Comparison of ENCODE assay signal across 1 cellular context in the genomic region with DNA sequence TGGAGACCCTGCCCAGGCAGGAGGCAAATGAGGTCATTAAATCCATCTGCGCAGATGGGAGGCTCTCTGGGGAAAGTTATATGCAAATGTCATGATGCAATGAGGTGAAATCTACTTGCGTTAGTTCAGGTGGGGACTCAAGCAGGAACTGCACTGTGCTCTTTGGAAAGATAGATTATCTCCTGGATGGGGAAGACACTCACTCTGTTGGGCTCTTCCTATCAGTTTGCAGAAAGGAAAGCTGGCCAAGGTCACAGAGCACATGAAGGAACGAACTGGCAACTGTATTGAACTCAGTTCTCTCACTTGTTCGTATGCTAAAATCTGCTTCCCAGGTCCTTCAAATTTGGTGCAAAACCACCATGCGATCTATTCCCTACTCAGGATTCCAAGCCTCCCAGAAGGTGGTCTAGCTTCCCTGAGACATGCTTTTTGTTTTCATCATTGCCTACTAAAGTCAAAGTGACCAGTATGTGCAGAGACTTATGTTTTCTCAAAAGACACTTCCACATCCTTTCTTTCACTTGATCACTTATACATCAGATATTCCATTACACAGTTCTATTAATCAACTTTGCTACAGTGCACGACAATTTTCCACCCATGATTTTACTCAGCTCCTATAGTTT.
TF ChIP-seq lines count a peak whose summit lies in the region.

No MANE protein-coding gene starts in this region.

TF ChIP-seq in K562, 482 proteins besides CTCF, POLR2A, EP300 and RAD21 (continued from another document and continues in another):
- TF ChIP-seq, protein P1, sequence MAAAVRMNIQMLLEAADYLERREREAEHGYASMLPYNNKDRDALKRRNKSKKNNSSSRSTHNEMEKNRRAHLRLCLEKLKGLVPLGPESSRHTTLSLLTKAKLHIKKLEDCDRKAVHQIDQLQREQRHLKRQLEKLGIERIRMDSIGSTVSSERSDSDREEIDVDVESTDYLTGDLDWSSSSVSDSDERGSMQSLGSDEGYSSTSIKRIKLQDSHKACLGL (CRISPR knock-in tag; IDR thresholded peaks at IDR 0.05; ENCODE audit: borderline replicate concordance, poor library complexity, severe bottlenecking): no peak
- 0 out of 2 replicates have a peak, but pooled peaks have one; percentile 30 for TF ChIP-seq ZFPM2 (CRISPR knock-in tag; IDR thresholded peaks at IDR 0.05)
- no peak for TF ChIP-seq FOXA3 (CRISPR knock-in tag; conservative IDR thresholded peaks at IDR 0.05 in 1 of 2, IDR thresholded peaks at IDR 0.05 in 1 of 2)
- TF ChIP-seq RNF2 (IDR thresholded peaks at IDR 0.05): peak; percentile 96
- TF ChIP-seq, protein P2, sequence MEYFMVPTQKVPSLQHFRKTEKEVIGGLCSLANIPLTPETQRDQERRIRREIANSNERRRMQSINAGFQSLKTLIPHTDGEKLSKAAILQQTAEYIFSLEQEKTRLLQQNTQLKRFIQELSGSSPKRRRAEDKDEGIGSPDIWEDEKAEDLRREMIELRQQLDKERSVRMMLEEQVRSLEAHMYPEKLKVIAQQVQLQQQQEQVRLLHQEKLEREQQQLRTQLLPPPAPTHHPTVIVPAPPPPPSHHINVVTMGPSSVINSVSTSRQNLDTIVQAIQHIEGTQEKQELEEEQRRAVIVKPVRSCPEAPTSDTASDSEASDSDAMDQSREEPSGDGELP (CRISPR knock-in tag; IDR thresholded peaks at IDR 0.05; ENCODE audit: borderline replicate concordance): no peak
- TF ChIP-seq, protein P3, sequence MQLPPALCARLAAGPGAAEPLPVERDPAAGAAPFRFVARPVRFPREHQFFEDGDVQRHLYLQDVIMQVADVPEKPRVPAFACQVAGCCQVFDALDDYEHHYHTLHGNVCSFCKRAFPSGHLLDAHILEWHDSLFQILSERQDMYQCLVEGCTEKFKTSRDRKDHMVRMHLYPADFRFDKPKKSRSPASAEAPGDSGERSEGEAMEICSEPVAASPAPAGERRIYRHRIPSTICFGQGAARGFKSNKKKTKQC (CRISPR knock-in tag; IDR thresholded peaks at IDR 0.05): no peak
- TF ChIP-seq, protein P4, sequence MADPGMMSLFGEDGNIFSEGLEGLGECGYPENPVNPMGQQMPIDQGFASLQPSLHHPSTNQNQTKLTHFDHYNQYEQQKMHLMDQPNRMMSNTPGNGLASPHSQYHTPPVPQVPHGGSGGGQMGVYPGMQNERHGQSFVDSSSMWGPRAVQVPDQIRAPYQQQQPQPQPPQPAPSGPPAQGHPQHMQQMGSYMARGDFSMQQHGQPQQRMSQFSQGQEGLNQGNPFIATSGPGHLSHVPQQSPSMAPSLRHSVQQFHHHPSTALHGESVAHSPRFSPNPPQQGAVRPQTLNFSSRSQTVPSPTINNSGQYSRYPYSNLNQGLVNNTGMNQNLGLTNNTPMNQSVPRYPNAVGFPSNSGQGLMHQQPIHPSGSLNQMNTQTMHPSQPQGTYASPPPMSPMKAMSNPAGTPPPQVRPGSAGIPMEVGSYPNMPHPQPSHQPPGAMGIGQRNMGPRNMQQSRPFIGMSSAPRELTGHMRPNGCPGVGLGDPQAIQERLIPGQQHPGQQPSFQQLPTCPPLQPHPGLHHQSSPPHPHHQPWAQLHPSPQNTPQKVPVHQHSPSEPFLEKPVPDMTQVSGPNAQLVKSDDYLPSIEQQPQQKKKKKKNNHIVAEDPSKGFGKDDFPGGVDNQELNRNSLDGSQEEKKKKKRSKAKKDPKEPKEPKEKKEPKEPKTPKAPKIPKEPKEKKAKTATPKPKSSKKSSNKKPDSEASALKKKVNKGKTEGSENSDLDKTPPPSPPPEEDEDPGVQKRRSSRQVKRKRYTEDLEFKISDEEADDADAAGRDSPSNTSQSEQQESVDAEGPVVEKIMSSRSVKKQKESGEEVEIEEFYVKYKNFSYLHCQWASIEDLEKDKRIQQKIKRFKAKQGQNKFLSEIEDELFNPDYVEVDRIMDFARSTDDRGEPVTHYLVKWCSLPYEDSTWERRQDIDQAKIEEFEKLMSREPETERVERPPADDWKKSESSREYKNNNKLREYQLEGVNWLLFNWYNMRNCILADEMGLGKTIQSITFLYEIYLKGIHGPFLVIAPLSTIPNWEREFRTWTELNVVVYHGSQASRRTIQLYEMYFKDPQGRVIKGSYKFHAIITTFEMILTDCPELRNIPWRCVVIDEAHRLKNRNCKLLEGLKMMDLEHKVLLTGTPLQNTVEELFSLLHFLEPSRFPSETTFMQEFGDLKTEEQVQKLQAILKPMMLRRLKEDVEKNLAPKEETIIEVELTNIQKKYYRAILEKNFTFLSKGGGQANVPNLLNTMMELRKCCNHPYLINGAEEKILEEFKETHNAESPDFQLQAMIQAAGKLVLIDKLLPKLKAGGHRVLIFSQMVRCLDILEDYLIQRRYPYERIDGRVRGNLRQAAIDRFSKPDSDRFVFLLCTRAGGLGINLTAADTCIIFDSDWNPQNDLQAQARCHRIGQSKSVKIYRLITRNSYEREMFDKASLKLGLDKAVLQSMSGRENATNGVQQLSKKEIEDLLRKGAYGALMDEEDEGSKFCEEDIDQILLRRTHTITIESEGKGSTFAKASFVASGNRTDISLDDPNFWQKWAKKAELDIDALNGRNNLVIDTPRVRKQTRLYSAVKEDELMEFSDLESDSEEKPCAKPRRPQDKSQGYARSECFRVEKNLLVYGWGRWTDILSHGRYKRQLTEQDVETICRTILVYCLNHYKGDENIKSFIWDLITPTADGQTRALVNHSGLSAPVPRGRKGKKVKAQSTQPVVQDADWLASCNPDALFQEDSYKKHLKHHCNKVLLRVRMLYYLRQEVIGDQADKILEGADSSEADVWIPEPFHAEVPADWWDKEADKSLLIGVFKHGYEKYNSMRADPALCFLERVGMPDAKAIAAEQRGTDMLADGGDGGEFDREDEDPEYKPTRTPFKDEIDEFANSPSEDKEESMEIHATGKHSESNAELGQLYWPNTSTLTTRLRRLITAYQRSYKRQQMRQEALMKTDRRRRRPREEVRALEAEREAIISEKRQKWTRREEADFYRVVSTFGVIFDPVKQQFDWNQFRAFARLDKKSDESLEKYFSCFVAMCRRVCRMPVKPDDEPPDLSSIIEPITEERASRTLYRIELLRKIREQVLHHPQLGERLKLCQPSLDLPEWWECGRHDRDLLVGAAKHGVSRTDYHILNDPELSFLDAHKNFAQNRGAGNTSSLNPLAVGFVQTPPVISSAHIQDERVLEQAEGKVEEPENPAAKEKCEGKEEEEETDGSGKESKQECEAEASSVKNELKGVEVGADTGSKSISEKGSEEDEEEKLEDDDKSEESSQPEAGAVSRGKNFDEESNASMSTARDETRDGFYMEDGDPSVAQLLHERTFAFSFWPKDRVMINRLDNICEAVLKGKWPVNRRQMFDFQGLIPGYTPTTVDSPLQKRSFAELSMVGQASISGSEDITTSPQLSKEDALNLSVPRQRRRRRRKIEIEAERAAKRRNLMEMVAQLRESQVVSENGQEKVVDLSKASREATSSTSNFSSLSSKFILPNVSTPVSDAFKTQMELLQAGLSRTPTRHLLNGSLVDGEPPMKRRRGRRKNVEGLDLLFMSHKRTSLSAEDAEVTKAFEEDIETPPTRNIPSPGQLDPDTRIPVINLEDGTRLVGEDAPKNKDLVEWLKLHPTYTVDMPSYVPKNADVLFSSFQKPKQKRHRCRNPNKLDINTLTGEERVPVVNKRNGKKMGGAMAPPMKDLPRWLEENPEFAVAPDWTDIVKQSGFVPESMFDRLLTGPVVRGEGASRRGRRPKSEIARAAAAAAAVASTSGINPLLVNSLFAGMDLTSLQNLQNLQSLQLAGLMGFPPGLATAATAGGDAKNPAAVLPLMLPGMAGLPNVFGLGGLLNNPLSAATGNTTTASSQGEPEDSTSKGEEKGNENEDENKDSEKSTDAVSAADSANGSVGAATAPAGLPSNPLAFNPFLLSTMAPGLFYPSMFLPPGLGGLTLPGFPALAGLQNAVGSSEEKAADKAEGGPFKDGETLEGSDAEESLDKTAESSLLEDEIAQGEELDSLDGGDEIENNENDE (IDR thresholded peaks at IDR 0.05; ENCODE audit: low read depth, low read length): no peak
- TF ChIP-seq ZEB2 (IDR thresholded peaks at IDR 0.05): peak; percentile 97
- TF ChIP-seq, protein P5, sequence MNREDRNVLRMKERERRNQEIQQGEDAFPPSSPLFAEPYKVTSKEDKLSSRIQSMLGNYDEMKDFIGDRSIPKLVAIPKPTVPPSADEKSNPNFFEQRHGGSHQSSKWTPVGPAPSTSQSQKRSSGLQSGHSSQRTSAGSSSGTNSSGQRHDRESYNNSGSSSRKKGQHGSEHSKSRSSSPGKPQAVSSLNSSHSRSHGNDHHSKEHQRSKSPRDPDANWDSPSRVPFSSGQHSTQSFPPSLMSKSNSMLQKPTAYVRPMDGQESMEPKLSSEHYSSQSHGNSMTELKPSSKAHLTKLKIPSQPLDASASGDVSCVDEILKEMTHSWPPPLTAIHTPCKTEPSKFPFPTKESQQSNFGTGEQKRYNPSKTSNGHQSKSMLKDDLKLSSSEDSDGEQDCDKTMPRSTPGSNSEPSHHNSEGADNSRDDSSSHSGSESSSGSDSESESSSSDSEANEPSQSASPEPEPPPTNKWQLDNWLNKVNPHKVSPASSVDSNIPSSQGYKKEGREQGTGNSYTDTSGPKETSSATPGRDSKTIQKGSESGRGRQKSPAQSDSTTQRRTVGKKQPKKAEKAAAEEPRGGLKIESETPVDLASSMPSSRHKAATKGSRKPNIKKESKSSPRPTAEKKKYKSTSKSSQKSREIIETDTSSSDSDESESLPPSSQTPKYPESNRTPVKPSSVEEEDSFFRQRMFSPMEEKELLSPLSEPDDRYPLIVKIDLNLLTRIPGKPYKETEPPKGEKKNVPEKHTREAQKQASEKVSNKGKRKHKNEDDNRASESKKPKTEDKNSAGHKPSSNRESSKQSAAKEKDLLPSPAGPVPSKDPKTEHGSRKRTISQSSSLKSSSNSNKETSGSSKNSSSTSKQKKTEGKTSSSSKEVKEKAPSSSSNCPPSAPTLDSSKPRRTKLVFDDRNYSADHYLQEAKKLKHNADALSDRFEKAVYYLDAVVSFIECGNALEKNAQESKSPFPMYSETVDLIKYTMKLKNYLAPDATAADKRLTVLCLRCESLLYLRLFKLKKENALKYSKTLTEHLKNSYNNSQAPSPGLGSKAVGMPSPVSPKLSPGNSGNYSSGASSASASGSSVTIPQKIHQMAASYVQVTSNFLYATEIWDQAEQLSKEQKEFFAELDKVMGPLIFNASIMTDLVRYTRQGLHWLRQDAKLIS (CRISPR knock-in tag; IDR thresholded peaks at IDR 0.05): no peak
- TF ChIP-seq HMG20A (CRISPR knock-in tag; conservative IDR thresholded peaks at IDR 0.05): no peak
- TF ChIP-seq POLR3A (IDR thresholded peaks at IDR 0.05; ENCODE audit: borderline replicate concordance, extremely low read depth, insufficient read depth, insufficient read length): no peak
- peak; percentile 75; the same call in 1 of the 2 replicates for TF ChIP-seq ZNF589 (CRISPR knock-in tag; IDR thresholded peaks at IDR 0.05; ENCODE audit: low read depth)
- no peak for TF ChIP-seq PML (IDR thresholded peaks at IDR 0.05; ENCODE audit: low read length)
- TF ChIP-seq ZKSCAN3 (CRISPR knock-in tag; IDR thresholded peaks at IDR 0.05): no peak
- no peak for TF ChIP-seq PHB (CRISPR knock-in tag; IDR thresholded peaks at IDR 0.05)
- TF ChIP-seq, protein P6, sequence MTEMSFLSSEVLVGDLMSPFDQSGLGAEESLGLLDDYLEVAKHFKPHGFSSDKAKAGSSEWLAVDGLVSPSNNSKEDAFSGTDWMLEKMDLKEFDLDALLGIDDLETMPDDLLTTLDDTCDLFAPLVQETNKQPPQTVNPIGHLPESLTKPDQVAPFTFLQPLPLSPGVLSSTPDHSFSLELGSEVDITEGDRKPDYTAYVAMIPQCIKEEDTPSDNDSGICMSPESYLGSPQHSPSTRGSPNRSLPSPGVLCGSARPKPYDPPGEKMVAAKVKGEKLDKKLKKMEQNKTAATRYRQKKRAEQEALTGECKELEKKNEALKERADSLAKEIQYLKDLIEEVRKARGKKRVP (CRISPR knock-in tag; IDR thresholded peaks at IDR 0.05): peak; percentile 99
- TF ChIP-seq, protein P7, sequence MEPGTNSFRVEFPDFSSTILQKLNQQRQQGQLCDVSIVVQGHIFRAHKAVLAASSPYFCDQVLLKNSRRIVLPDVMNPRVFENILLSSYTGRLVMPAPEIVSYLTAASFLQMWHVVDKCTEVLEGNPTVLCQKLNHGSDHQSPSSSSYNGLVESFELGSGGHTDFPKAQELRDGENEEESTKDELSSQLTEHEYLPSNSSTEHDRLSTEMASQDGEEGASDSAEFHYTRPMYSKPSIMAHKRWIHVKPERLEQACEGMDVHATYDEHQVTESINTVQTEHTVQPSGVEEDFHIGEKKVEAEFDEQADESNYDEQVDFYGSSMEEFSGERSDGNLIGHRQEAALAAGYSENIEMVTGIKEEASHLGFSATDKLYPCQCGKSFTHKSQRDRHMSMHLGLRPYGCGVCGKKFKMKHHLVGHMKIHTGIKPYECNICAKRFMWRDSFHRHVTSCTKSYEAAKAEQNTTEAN (CRISPR knock-in tag; IDR thresholded peaks at IDR 0.05): no peak
- TF ChIP-seq NRF1 (conservative IDR thresholded peaks at IDR 0.05 in 1 of 2, IDR thresholded peaks at IDR 0.05 in 1 of 2): peak; percentile 86 to 89
- no peak for TF ChIP-seq ZZZ3 (IDR thresholded peaks at IDR 0.05)
- TF ChIP-seq TEAD2 (tag; IDR thresholded peaks at IDR 0.05): 0 out of 2 replicates have a peak, but pooled peaks have one; percentile 14
- TF ChIP-seq, protein P8, sequence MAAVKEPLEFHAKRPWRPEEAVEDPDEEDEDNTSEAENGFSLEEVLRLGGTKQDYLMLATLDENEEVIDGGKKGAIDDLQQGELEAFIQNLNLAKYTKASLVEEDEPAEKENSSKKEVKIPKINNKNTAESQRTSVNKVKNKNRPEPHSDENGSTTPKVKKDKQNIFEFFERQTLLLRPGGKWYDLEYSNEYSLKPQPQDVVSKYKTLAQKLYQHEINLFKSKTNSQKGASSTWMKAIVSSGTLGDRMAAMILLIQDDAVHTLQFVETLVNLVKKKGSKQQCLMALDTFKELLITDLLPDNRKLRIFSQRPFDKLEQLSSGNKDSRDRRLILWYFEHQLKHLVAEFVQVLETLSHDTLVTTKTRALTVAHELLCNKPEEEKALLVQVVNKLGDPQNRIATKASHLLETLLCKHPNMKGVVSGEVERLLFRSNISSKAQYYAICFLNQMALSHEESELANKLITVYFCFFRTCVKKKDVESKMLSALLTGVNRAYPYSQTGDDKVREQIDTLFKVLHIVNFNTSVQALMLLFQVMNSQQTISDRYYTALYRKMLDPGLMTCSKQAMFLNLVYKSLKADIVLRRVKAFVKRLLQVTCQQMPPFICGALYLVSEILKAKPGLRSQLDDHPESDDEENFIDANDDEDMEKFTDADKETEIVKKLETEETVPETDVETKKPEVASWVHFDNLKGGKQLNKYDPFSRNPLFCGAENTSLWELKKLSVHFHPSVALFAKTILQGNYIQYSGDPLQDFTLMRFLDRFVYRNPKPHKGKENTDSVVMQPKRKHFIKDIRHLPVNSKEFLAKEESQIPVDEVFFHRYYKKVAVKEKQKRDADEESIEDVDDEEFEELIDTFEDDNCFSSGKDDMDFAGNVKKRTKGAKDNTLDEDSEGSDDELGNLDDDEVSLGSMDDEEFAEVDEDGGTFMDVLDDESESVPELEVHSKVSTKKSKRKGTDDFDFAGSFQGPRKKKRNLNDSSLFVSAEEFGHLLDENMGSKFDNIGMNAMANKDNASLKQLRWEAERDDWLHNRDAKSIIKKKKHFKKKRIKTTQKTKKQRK (IDR thresholded peaks at IDR 0.05; ENCODE audit: borderline replicate concordance, low read depth, low read length): no peak
- TF ChIP-seq ETV1 (tag; conservative IDR thresholded peaks at IDR 0.05; ENCODE audit: low read depth): peak; percentile 76
- no peak for TF ChIP-seq FOXP1 (CRISPR knock-in tag; IDR thresholded peaks at IDR 0.05)
- TF ChIP-seq, protein P9, sequence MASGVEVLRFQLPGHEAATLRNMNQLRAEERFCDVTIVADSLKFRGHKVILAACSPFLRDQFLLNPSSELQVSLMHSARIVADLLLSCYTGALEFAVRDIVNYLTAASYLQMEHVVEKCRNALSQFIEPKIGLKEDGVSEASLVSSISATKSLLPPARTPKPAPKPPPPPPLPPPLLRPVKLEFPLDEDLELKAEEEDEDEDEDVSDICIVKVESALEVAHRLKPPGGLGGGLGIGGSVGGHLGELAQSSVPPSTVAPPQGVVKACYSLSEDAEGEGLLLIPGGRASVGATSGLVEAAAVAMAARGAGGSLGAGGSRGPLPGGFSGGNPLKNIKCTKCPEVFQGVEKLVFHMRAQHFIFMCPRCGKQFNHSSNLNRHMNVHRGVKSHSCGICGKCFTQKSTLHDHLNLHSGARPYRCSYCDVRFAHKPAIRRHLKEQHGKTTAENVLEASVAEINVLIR (CRISPR knock-in tag; IDR thresholded peaks at IDR 0.05): 0 out of 2 replicates have a peak, but pooled peaks have one; percentile 15
- TF ChIP-seq SMC3 (conservative IDR thresholded peaks at IDR 0.05; ENCODE audit: insufficient read depth, low read depth, low read length): no peak
